26 cellular contexts compared by ENCODE assay signal in genomic region chr4:168893205-168893604, GRCh38.
DNase-seq lines count a peak whose midpoint lies in the region; ATAC-seq and TF ChIP-seq lines count a peak whose summit lies in the region.
"Had no signal": no experiment of that assay in that cellular context is flagged by ENCODE, and none has a peak within 500 bp of the region (broad histone marks: within the 10 kb centered on the region; RNA-seq: fewer than 3 reads in every experiment).

No MANE protein-coding gene starts in this region.

- H3K27me3 ChIP-seq in cardiac muscle cell (no peaks in the 10 kb centered on the region), gastroesophageal sphincter (no peaks in the 10 kb centered on the region), rectal smooth muscle tissue (ENCODE audit: control insufficient read depth, insufficient read depth, low read length) (no peaks in the 10 kb centered on the region), thoracic aorta (replicated peaks; ENCODE audit: insufficient read depth) (no peaks in the 10 kb centered on the region)
- H3K27me3 ChIP-seq: BLaER1 treated with 17β-estradiol and CSF1 and Interleukin-3, amounts not matched to agents 10 nM and 100 nM; Peyer's patch; SJCRH30 had no signal

- H3K27me3 Mint-ChIP-seq in activated CD4-positive, alpha-beta T cell treated with anti-CD3 and anti-CD28 coated beads, Interleukin-2, amount 10 ng/mL, durations not matched to agents 7 days and 5 days: no peaks in the 10 kb centered on the region
- H3K27me3 Mint-ChIP-seq: CD8-positive, alpha-beta memory T cell had no signal

- TF ChIP-seq EP300 in gastroesophageal sphincter (IDR thresholded peaks at IDR 0.05): no peak

- CTCF ChIA-PET in activated CD4-positive, alpha-beta T cell treated with anti-CD3 and anti-CD28 coated beads, Interleukin-2, amount 10 ng/mL, durations not matched to agents 7 days and 5 days (lab: Charles Lee): interaction anchor here (0.7 to 1.0 kb wide), 3 partner anchors 117 to 917 kb away, joined by 3 read pairs; partner anchors contain the start of gene CBR4

- POLR2A ChIA-PET in activated CD4-positive, alpha-beta T cell treated with anti-CD3 and anti-CD28 coated beads, Interleukin-2, amount 10 ng/mL, durations not matched to agents 7 days and 5 days (lab: Charles Lee): no interaction called here

- H3K4me3 ChIP-seq in cardiac muscle cell (no peak overlapping the region), gastroesophageal sphincter (no peak overlapping the region), rectal smooth muscle tissue (ENCODE audit: low read length) (no peak overlapping the region), thoracic aorta (no peak overlapping the region)
- H3K4me3 ChIP-seq: BLaER1 treated with 17β-estradiol and CSF1 and Interleukin-3, amounts not matched to agents 10 nM and 100 nM; GM23338; Peyer's patch; SJCRH30 had no signal

- H3K4me1 Mint-ChIP-seq in activated CD4-positive, alpha-beta T cell treated with anti-CD3 and anti-CD28 coated beads, Interleukin-2, amount 10 ng/mL, durations not matched to agents 7 days and 5 days: no peaks in the 10 kb centered on the region
- H3K4me1 Mint-ChIP-seq: CD8-positive, alpha-beta memory T cell had no signal

- H3K36me3 ChIP-seq in cardiac muscle cell (peaks cover 76% of the 10 kb centered on the region), gastroesophageal sphincter (peaks cover 10 to 98% of the 10 kb centered on the region in 2 donors), rectal smooth muscle tissue (ENCODE audit: control insufficient read depth, insufficient read depth, low read length) (peaks cover 16% of the 10 kb centered on the region), thoracic aorta (peaks cover 54% of the 10 kb centered on the region)

- H3K27ac Mint-ChIP-seq in activated CD4-positive, alpha-beta T cell treated with anti-CD3 and anti-CD28 coated beads, Interleukin-2, amount 10 ng/mL, durations not matched to agents 7 days and 5 days: no peak overlapping the region
- H3K27ac Mint-ChIP-seq: CD8-positive, alpha-beta memory T cell; GM23338 had no signal

- H3K9me3 ChIP-seq in cardiac muscle cell (ENCODE audit: low read depth): no peaks in the 10 kb centered on the region
- H3K9me3 ChIP-seq in gastroesophageal sphincter: no peaks in the 10 kb centered on the region
- no peaks in the 10 kb centered on the region for H3K9me3 ChIP-seq in thoracic aorta
- H3K9me3 ChIP-seq: BLaER1 treated with 17β-estradiol and CSF1 and Interleukin-3, amounts not matched to agents 10 nM and 100 nM; Peyer's patch; SJCRH30 had no signal

- H3K4me1 ChIP-seq in cardiac muscle cell (ENCODE audit: low read depth) (no peaks in the 10 kb centered on the region), gastroesophageal sphincter (peaks cover 0 to 48% (median 23%) of the 10 kb centered on the region in 3 donors), rectal smooth muscle tissue (ENCODE audit: control insufficient read depth, insufficient read depth, low read length) (no peaks in the 10 kb centered on the region), thoracic aorta (ENCODE audit: control insufficient read depth in 1 of 2, low read depth in 2 of 2) (peaks cover 30 to 53% of the 10 kb centered on the region in 2 donors)
- H3K4me1 ChIP-seq: Peyer's patch had no signal

- H3K27ac ChIP-seq in cardiac muscle cell (peak overlapping the region; percentile 13), gastroesophageal sphincter (peak overlapping the region; percentile 26 to 46 (median 41)), rectal smooth muscle tissue (ENCODE audit: low read depth, low read length) (peak overlapping the region; percentile 17), thoracic aorta (peak overlapping the region; percentile 31 to 59)
- H3K27ac ChIP-seq: 22Rv1; BLaER1 treated with 17β-estradiol and CSF1 and Interleukin-3, amounts not matched to agents 10 nM and 100 nM; KMS-11; Peyer's patch; SJCRH30 had no signal

- WGBS in gastroesophageal sphincter (ENCODE audit: low coverage in 1 of 2), 2 donors: 24 to 52% methylated on average over 2 of the region's 2 CpGs

- H3K36me3 Mint-ChIP-seq in activated CD4-positive, alpha-beta T cell treated with anti-CD3 and anti-CD28 coated beads, Interleukin-2, amount 10 ng/mL, durations not matched to agents 7 days and 5 days (ENCODE audit: low read depth): no peaks in the 10 kb centered on the region

- no peak for TF ChIP-seq CTCF in cardiac muscle cell (IDR thresholded peaks at IDR 0.05; ENCODE audit: low read depth, low read length)
- TF ChIP-seq CTCF in gastroesophageal sphincter (IDR thresholded peaks at IDR 0.05): no peak
- TF ChIP-seq CTCF in thoracic aorta (IDR thresholded peaks at IDR 0.05): no peak

- H3K4me3 Mint-ChIP-seq in activated CD4-positive, alpha-beta T cell treated with anti-CD3 and anti-CD28 coated beads, Interleukin-2, amount 10 ng/mL, durations not matched to agents 7 days and 5 days: no peak overlapping the region
- H3K4me3 Mint-ChIP-seq: CD8-positive, alpha-beta memory T cell; GM23338 had no signal

- ATAC-seq in left ventricle myocardium superior: no peak
- no peak for ATAC-seq in gastroesophageal sphincter
- no peak for ATAC-seq in thoracic aorta (ENCODE audit: insufficient number of reproducible peaks, low FRiP score, low read depth)
- ATAC-seq: GM23338 had no signal

- no peak for TF ChIP-seq POLR2A in gastroesophageal sphincter (IDR thresholded peaks at IDR 0.05)

- intact Hi-C loops in left ventricle myocardium superior (cut with micrococcal nuclease): no loop called here

- no peak overlapping the region for H3K9ac ChIP-seq in rectal smooth muscle tissue (ENCODE audit: low read length)
- H3K9ac ChIP-seq: BLaER1 treated with 17β-estradiol and CSF1 and Interleukin-3, amounts not matched to agents 10 nM and 100 nM; KMS-11 had no signal

- no peaks in the 10 kb centered on the region for H3K9me3 Mint-ChIP-seq in activated CD4-positive, alpha-beta T cell treated with anti-CD3 and anti-CD28 coated beads, Interleukin-2, amount 10 ng/mL, durations not matched to agents 7 days and 5 days
- H3K9me3 Mint-ChIP-seq: CD8-positive, alpha-beta memory T cell; GM23338 had no signal

- DNase-seq in cardiac muscle cell (ENCODE audit: low read depth in 1 of 2, low spot score in 1 of 2): no peak
- no peak for DNase-seq in left ventricle myocardium superior
- DNase-seq in thoracic aorta (ENCODE audit: low spot score): no peak
- no peak for DNase-seq in stimulated activated CD4-positive, alpha-beta T cell treated with anti-CD3 and anti-CD28 coated beads, Interleukin-12 subunit alpha, Interleukin-12 subunit beta, amount 100 ng/mL, for 4 hours
- no peak for DNase-seq in activated CD4-positive, alpha-beta T cell treated with anti-CD3 and anti-CD28 coated beads, Interleukin-2, amount 10 ng/mL, durations not matched to agents 7 days and 5 days
- DNase-seq in NCI-H2171 (lab: John Stamatoyannopoulos, UW): no peak
- DNase-seq: ACHN; Calu3; CD8-positive, alpha-beta memory T cell; DMS153; HCEC 1CT; IMR-90; NCI-H1092 treated with DMSO at 0.1 percent for 48 hours; NCI-H1436 treated with DMSO at 0.1 percent for 48 hours; NCI-H2029; NCI-H226; NCI-H774; NK-92 treated with Interleukin-12 subunit alpha and Interleukin-12 subunit beta, amount 100 ng/mL, for 24 hours; Peyer's patch; SJCRH30 had no signal
